In the genomic region with DNA sequence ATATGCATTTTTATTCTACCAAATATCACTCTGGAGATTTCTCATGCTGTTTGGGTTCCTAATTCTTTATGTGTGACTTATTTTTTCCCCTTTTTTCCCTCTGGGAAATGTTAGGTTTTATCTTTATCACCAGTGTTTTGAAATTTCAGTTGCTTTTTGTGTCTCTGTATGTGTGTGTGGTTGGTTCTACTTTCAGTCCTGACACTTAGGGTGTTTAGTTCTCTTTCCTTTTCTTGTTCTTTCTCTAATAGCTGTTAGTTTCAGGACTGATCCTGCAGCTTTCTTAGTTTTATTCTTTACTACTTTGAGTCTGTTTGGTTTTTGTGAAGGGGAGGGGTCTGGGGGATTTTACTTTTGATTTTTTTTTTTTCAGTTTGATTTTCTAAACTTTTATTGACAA, we compare ENCODE assay signal across 11 cellular contexts. TPM values are rescaled to one million over a fixed set of nuclear protein-coding genes. Genes with fewer than 3 reads are reported as not detected.
DNase-seq lines count a peak whose midpoint lies in the region; ATAC-seq and TF ChIP-seq lines count a peak whose summit lies in the region.
"Had no signal": no experiment of that assay in that cellular context is flagged by ENCODE, and none has a peak within 500 bp of the region (broad histone marks: within the 10 kb centered on the region; RNA-seq: fewer than 3 reads in every experiment).

No MANE protein-coding gene starts in this region.

- POLR2A ChIA-PET in OCI-LY7 (lab: Charles Lee): interaction anchor here (1.0 to 1.3 kb wide), 3 partner anchors 10 to 21 kb away, joined by 3 to 7 read pairs (median 5); no protein-coding TSS in a partner anchor

- H3K36me3 ChIP-seq in OCI-LY3 (replicated peaks; ENCODE audit: low read depth, low read length) (peaks cover 8% of the 10 kb centered on the region), OCI-LY7 (ENCODE audit: insufficient read depth, low read length) (peaks cover 28% of the 10 kb centered on the region)
- H3K36me3 ChIP-seq: BE2C had no signal

- no peak overlapping the region for H3K4me3 Mint-ChIP-seq in activated naive CD4-positive, alpha-beta T cell treated with anti-CD3 and anti-CD28 coated beads, Interleukin-2, amount 10 ng/mL, durations not matched to agents 7 days and 5 days

- H3K4me2 ChIP-seq in OCI-LY3 (ENCODE audit: low read length): peak overlapping the region; percentile 79
- no peak overlapping the region for H3K4me2 ChIP-seq in OCI-LY7 (ENCODE audit: low read length)

- H3K4me3 ChIP-seq in OCI-LY3 (ENCODE audit: low read length): peak overlapping the region; percentile 57
- no peak overlapping the region for H3K4me3 ChIP-seq in OCI-LY7 (ENCODE audit: low read depth, low read length, poor library complexity, severe bottlenecking)

- 0 out of 2 replicates have a peak overlapping the region, but pooled peaks have one; percentile 1 for H3K9ac ChIP-seq in OCI-LY3 (ENCODE audit: low read length)

- H3K36me3 Mint-ChIP-seq in activated naive CD4-positive, alpha-beta T cell treated with anti-CD3 and anti-CD28 coated beads, Interleukin-2, amount 10 ng/mL, durations not matched to agents 7 days and 5 days: peaks cover 36% of the 10 kb centered on the region

- peak overlapping the region; percentile 65 for H3K27ac ChIP-seq in OCI-LY3 (ENCODE audit: low read length)
- H3K27ac ChIP-seq in OCI-LY7 (ENCODE audit: low read depth, low read length, poor library complexity, severe bottlenecking): no peak overlapping the region

- no peaks in the 10 kb centered on the region for H3K27me3 ChIP-seq in OCI-LY3 (ENCODE audit: low read depth, low read length)
- H3K27me3 ChIP-seq: BE2C had no signal

- intact Hi-C loops in OCI-LY7 (cut with micrococcal nuclease; ENCODE audit: unreplicated experiment): no loop called here

- H3K27me3 Mint-ChIP-seq in activated naive CD4-positive, alpha-beta T cell treated with anti-CD3 and anti-CD28 coated beads, Interleukin-2, amount 10 ng/mL, durations not matched to agents 7 days and 5 days: no peaks in the 10 kb centered on the region

- no peaks in the 10 kb centered on the region for H3K9me3 Mint-ChIP-seq in activated naive CD4-positive, alpha-beta T cell treated with anti-CD3 and anti-CD28 coated beads, Interleukin-2, amount 10 ng/mL, durations not matched to agents 7 days and 5 days

- H3K79me2 ChIP-seq in OCI-LY3 (ENCODE audit: low read length) (peaks cover 84% of the 10 kb centered on the region), OCI-LY7 (ENCODE audit: insufficient read depth, low read depth, low read length) (peaks cover 77% of the 10 kb centered on the region)

- H4K20me1 ChIP-seq in OCI-LY3 (ENCODE audit: insufficient read depth, low read length) (peaks cover 65% of the 10 kb centered on the region), OCI-LY7 (ENCODE audit: insufficient read depth, low read length) (peaks cover 9% of the 10 kb centered on the region)

- CTCF ChIA-PET in activated naive CD4-positive, alpha-beta T cell treated with anti-CD3 and anti-CD28 coated beads, Interleukin-2, amount 10 ng/mL, durations not matched to agents 7 days and 5 days (lab: Charles Lee): interaction anchor here (0.6 to 1.1 kb wide), 2 partner anchors 53 to 75 kb away, joined by 3 to 5 read pairs; no protein-coding TSS in a partner anchor
- CTCF ChIA-PET in OCI-LY7 (lab: Charles Lee; ENCODE audit: unreplicated experiment): no interaction called here

- DNase-seq in activated naive CD4-positive, alpha-beta T cell treated with anti-CD3 and anti-CD28 coated beads, Interleukin-2, amount 10 ng/mL, durations not matched to agents 7 days and 5 days: no peak
- no peak for DNase-seq in activated naive CD4-positive, alpha-beta T cell treated with Interleukin-2 at 50 U/mL for 16 hours
- DNase-seq in OCI-LY7 (ENCODE audit: low spot score) (no peak), NCI-H2196 (lab: John Stamatoyannopoulos, UW; ENCODE audit: unreplicated experiment) (no peak), H4 (ENCODE audit: low spot score) (no peak), midbrain (lab: John Stamatoyannopoulos, UW) (no peak)
- DNase-seq: BE2C, NCI-H345 had no signal

- TF ChIP-seq CTCF in OCI-LY3 (IDR thresholded peaks at IDR 0.05; ENCODE audit: low read depth, low read length) (no peak), OCI-LY7 (conservative IDR thresholded peaks at IDR 0.05; ENCODE audit: low read length) (no peak)

- H3K4me1 Mint-ChIP-seq in activated naive CD4-positive, alpha-beta T cell treated with anti-CD3 and anti-CD28 coated beads, Interleukin-2, amount 10 ng/mL, durations not matched to agents 7 days and 5 days: peaks cover 31% of the 10 kb centered on the region

- no peaks in the 10 kb centered on the region for H3K9me2 ChIP-seq in OCI-LY7 (ENCODE audit: insufficient read depth, low read length)

- no peak overlapping the region for H2AFZ ChIP-seq in OCI-LY3 (ENCODE audit: low read depth, low read length)
- no peak overlapping the region for H2AFZ ChIP-seq in OCI-LY7 (ENCODE audit: low read length)

- H3K4me1 ChIP-seq in OCI-LY3 (ENCODE audit: low read length): peaks cover 40% of the 10 kb centered on the region
- H3K4me1 ChIP-seq in OCI-LY7 (ENCODE audit: insufficient read depth, low read length, poor library complexity, severe bottlenecking): no peaks in the 10 kb centered on the region
- H3K4me1 ChIP-seq: BE2C had no signal

- peak overlapping the region; percentile 33 for H3K27ac Mint-ChIP-seq in activated naive CD4-positive, alpha-beta T cell treated with anti-CD3 and anti-CD28 coated beads, Interleukin-2, amount 10 ng/mL, durations not matched to agents 7 days and 5 days

- H3K9me3 ChIP-seq in OCI-LY3 (ENCODE audit: insufficient read depth, low read length) (no peaks in the 10 kb centered on the region), OCI-LY7 (ENCODE audit: low read length) (no peaks in the 10 kb centered on the region)
- H3K9me3 ChIP-seq: BE2C had no signal

- ATAC-seq in HG02759 (IDR thresholded peaks at IDR 0.05; ENCODE audit: unreplicated experiment): peak; percentile 88
- ATAC-seq: HCT116 had no signal

- no TSS peak for BruUV-seq in OCI-LY7 (replicated peaks; lab: Mats Ljungman, UMichigan)

RNA-seq across cellular contexts. Expression of gene PPM1B, which starts 23.1 kb away (rescaled TPM):
- 23.6 and 24.8 TPM in 2 replicates for total RNA-seq in OCI-LY7 (2014; rRNA removed; shearing (Covaris generic))
- total RNA-seq in OCI-LY7 (2022): 42.7 and 49.8 TPM in 2 replicates
- total RNA-seq in H4 (2014; rRNA removed; shearing (Covaris generic)): 16.9 and 23.1 TPM in 2 replicates
